In genomic region chr7:155345490-155345889, GRCh38 we compare ENCODE assay signal across 9 cellular contexts. TPM values are rescaled to one million over a fixed set of nuclear protein-coding genes. Genes with fewer than 3 reads are reported as not detected.
A peak's percentile ranks its signal among the peaks of the same experiment; 100 is the strongest.
DNase-seq lines count a peak whose midpoint lies in the region; ATAC-seq and TF ChIP-seq lines count a peak whose summit lies in the region.
"Had no signal": no experiment of that assay in that cellular context is flagged by ENCODE, and none has a peak within 500 bp of the region (broad histone marks: within the 10 kb centered on the region; RNA-seq: fewer than 3 reads in every experiment).

No MANE protein-coding gene starts in this region.

- intact Hi-C loops in A673 (cut with micrococcal nuclease; ENCODE audit: unreplicated experiment), result loop anchor here (1.0 to 10.0 kb wide), 3 partner anchors 155 to 418 kb away; partner anchors contain the start of gene PAXIP1

- peak overlapping the region; percentile 6 for H3K4me3 Mint-ChIP-seq in endodermal cell

- peaks cover 4% of the 10 kb centered on the region for H3K9me3 Mint-ChIP-seq in endodermal cell
- H3K9me3 Mint-ChIP-seq: CD4-positive, alpha-beta memory T cell had no signal

- TF ChIP-seq CTCF in A673 (conservative IDR thresholded peaks at IDR 0.05; ENCODE audit: low read depth, low read length) (no peak), GM06990 (IDR thresholded peaks at IDR 0.05; ENCODE audit: insufficient read depth, low read length, poor library complexity, severe bottlenecking) (no peak), Loucy (conservative IDR thresholded peaks at IDR 0.05; ENCODE audit: low read length) (no peak), endodermal cell (conservative IDR thresholded peaks at IDR 0.05) (no peak)

- 62% methylated on average over 2 of the region's 2 CpGs; no CpG with 5 or more reads in 1 of the 2 experiments for WGBS in endodermal cell (ENCODE audit: insufficient coverage in 1 of 2, insufficient read length in 1 of 2), 2 experiments

- H3K27me3 ChIP-seq in A673 (replicated peaks; ENCODE audit: insufficient read depth, low read depth, low read length, poor library complexity) (no peaks in the 10 kb centered on the region), GM06990 (replicated peaks; ENCODE audit: control insufficient read depth, insufficient read depth, low read length) (no peaks in the 10 kb centered on the region), Loucy (ENCODE audit: insufficient read depth, low read length, poor library complexity, severe bottlenecking) (no peaks in the 10 kb centered on the region), endodermal cell (ENCODE audit: control insufficient read depth, insufficient read depth, low read length, poor library complexity, severe bottlenecking) (peaks cover 20% of the 10 kb centered on the region)

- CTCF ChIA-PET in A673 (lab: Charles Lee), result interaction anchor here (0.6 to 1.2 kb wide), 6 partner anchors 12 to 642 kb away, joined by 3 to 9 read pairs (median 4); no protein-coding TSS in a partner anchor

- H3K9me3 ChIP-seq in A673 (ENCODE audit: low read depth, low read length, poor library complexity, severe bottlenecking) (no peaks in the 10 kb centered on the region), Loucy (ENCODE audit: insufficient read depth, low read depth, low read length) (no peaks in the 10 kb centered on the region), endodermal cell (ENCODE audit: control insufficient read depth, low read length) (no peaks in the 10 kb centered on the region)

- H2AFZ ChIP-seq in Loucy (ENCODE audit: low read length), result peak overlapping the region; percentile 86

- peaks cover 18% of the 10 kb centered on the region for H3K27me3 Mint-ChIP-seq in endodermal cell (ENCODE audit: insufficient read depth)

- H3K36me3 ChIP-seq in A673 (ENCODE audit: insufficient read depth, low read length, poor library complexity, severe bottlenecking), result no peaks in the 10 kb centered on the region
- H3K36me3 ChIP-seq in GM06990 (ENCODE audit: control insufficient read depth, insufficient read depth, low read length), result no peaks in the 10 kb centered on the region
- H3K36me3 ChIP-seq in Loucy (ENCODE audit: insufficient read depth, low read length), result no peaks in the 10 kb centered on the region
- no peaks in the 10 kb centered on the region for H3K36me3 ChIP-seq in endodermal cell (ENCODE audit: control insufficient read depth, insufficient read depth, low read length)

- H3K4me1 ChIP-seq in A673 (ENCODE audit: insufficient read depth, low read length, poor library complexity, severe bottlenecking) (peaks cover 5% of the 10 kb centered on the region), Loucy (ENCODE audit: insufficient read depth, low read length, poor library complexity, severe bottlenecking) (peaks cover 10% of the 10 kb centered on the region), endodermal cell (ENCODE audit: control insufficient read depth, insufficient read depth, low read length) (no peaks in the 10 kb centered on the region)

- H4K20me1 ChIP-seq in Loucy (ENCODE audit: insufficient read depth, low read length, poor library complexity, severe bottlenecking), result no peaks in the 10 kb centered on the region

- peaks cover 4% of the 10 kb centered on the region for H3K4me1 Mint-ChIP-seq in endodermal cell

- H3K27ac ChIP-seq in A673 (ENCODE audit: low read depth, low read length, poor library complexity, severe bottlenecking), result no peak overlapping the region
- no peak overlapping the region for H3K27ac ChIP-seq in endodermal cell (ENCODE audit: low read depth, low read length)

- no peaks in the 10 kb centered on the region for H3K79me2 ChIP-seq in Loucy (ENCODE audit: insufficient read depth, low read length)

- no peaks in the 10 kb centered on the region for H3K9me2 ChIP-seq in Loucy (replicated peaks; ENCODE audit: low read depth, low read length)

- BruUV-seq in A673 (replicated peaks; lab: Mats Ljungman, UMichigan), result no TSS peak

- H3K9ac ChIP-seq in Loucy (ENCODE audit: low read depth, low read length, poor library complexity, severe bottlenecking) (peak overlapping the region; percentile 84), endodermal cell (ENCODE audit: extremely low read depth, low read length, poor library complexity, severe bottlenecking) (no peak overlapping the region)

- DNase-seq in A673 (ENCODE audit: low spot score), result no peak
- no peak for DNase-seq in GM06990 (ENCODE audit: extremely low read depth, insufficient read length)
- DNase-seq in endodermal cell, result no peak
- DNase-seq in GM19240 (ENCODE audit: insufficient read length, low spot score), result no peak
- no peak for DNase-seq in NCI-H774 (lab: John Stamatoyannopoulos, UW)
- no peak for DNase-seq in NCI-H446 treated with DMSO at 0.1 percent for 48 hours (lab: John Stamatoyannopoulos, UW)

- no peak overlapping the region for H3K27ac Mint-ChIP-seq in endodermal cell

- no peaks in the 10 kb centered on the region for H3K36me3 Mint-ChIP-seq in endodermal cell (ENCODE audit: low read depth)
- H3K36me3 Mint-ChIP-seq: CD4-positive, alpha-beta memory T cell had no signal

- no peaks in the 10 kb centered on the region for H3F3A ChIP-seq in Loucy (ENCODE audit: low read depth)

- ATAC-seq in HG03565 (IDR thresholded peaks at IDR 0.05; ENCODE audit: unreplicated experiment), result no peak

- POLR2A ChIA-PET in A673 (lab: Charles Lee; ENCODE audit: low non-redundant PET), result no interaction called here

- H3K4me3 ChIP-seq in A673 (ENCODE audit: low read depth, low read length, poor library complexity, severe bottlenecking) (peak overlapping the region; percentile 45), GM06990 (replicated peaks; ENCODE audit: low read depth, low read length) (peak overlapping the region; percentile 19; the same call in 1 of the 2 replicates), Loucy (ENCODE audit: low read length, poor library complexity, severe bottlenecking) (peak overlapping the region; percentile 72), endodermal cell (ENCODE audit: low read length) (no peak overlapping the region)

- peak overlapping the region; percentile 67 for H3K4me2 ChIP-seq in Loucy (ENCODE audit: low read depth, low read length, poor library complexity, severe bottlenecking)

RNA-seq across cellular contexts. Expression of gene INSIG1, which starts 47.8 kb away (rescaled TPM):
- 51.8 and 53.4 TPM in 2 replicates for total RNA-seq in A673 (2021)
- 10 to 100 TPM; 27.2 to 36.9 TPM for total RNA-seq in endodermal cell
- polyA plus RNA-seq in endodermal cell (2013, experiment 1 of 2), result 77.8 TPM
- polyA plus RNA-seq in endodermal cell (2013, experiment 2 of 2), result 81.3 TPM
